1 cellular context compared by ENCODE assay signal in the genomic region with DNA sequence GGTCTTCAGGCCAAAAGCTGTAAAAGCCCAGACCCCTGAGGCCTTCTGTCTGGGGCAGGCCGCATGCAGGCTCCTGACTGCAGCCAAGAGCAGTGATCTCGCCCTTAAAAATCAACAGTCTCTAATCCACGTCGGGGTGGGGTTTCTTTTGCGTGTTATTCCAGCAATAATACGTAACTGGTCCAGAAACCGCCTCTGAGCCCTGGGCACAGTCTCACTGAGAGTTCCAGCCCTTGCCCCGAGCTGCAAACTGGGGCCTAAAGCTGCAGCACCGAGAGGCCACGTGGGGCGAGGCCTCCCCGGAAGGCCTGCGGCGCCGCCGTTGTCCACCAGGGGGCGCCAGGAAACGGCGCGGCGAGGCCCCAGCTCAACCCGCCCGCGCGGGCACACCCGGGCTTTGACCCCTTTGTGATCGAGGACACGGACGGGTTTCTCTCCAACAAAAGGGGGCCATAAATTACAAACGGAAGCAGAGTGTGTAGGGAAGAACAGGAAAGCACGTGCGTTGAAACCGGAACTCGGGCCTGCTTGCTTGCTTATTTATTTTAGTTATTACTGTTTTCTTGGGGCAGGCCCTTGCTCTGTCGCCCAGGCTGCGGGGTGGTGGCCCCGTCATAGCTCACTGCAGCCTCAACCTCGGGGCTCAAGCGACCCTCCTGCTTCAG.
TF ChIP-seq lines count a peak whose summit lies in the region.

No MANE protein-coding gene starts in this region.

TF ChIP-seq in GM12878, 131 proteins besides CTCF, POLR2A, EP300 and RAD21 (continued from another document and continues in another):
- TF ChIP-seq, protein P1, sequence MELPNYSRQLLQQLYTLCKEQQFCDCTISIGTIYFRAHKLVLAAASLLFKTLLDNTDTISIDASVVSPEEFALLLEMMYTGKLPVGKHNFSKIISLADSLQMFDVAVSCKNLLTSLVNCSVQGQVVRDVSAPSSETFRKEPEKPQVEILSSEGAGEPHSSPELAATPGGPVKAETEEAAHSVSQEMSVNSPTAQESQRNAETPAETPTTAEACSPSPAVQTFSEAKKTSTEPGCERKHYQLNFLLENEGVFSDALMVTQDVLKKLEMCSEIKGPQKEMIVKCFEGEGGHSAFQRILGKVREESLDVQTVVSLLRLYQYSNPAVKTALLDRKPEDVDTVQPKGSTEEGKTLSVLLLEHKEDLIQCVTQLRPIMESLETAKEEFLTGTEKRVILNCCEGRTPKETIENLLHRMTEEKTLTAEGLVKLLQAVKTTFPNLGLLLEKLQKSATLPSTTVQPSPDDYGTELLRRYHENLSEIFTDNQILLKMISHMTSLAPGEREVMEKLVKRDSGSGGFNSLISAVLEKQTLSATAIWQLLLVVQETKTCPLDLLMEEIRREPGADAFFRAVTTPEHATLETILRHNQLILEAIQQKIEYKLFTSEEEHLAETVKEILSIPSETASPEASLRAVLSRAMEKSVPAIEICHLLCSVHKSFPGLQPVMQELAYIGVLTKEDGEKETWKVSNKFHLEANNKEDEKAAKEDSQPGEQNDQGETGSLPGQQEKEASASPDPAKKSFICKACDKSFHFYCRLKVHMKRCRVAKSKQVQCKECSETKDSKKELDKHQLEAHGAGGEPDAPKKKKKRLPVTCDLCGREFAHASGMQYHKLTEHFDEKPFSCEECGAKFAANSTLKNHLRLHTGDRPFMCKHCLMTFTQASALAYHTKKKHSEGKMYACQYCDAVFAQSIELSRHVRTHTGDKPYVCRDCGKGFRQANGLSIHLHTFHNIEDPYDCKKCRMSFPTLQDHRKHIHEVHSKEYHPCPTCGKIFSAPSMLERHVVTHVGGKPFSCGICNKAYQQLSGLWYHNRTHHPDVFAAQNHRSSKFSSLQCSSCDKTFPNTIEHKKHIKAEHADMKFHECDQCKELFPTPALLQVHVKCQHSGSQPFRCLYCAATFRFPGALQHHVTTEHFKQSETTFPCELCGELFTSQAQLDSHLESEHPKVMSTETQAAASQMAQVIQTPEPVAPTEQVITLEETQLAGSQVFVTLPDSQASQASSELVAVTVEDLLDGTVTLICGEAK (IDR thresholded peaks at IDR 0.05; ENCODE audit: borderline replicate concordance) = peak; percentile 57; the same call in 1 of the 2 replicates
- TF ChIP-seq ZNF217 (IDR thresholded peaks at IDR 0.05) = no peak
- TF ChIP-seq EGR1 (IDR thresholded peaks at IDR 0.05; ENCODE audit: borderline replicate concordance in 1 of 2, low read depth in 2 of 2, low read length in 2 of 2) = no peak
- TF ChIP-seq, protein P2, sequence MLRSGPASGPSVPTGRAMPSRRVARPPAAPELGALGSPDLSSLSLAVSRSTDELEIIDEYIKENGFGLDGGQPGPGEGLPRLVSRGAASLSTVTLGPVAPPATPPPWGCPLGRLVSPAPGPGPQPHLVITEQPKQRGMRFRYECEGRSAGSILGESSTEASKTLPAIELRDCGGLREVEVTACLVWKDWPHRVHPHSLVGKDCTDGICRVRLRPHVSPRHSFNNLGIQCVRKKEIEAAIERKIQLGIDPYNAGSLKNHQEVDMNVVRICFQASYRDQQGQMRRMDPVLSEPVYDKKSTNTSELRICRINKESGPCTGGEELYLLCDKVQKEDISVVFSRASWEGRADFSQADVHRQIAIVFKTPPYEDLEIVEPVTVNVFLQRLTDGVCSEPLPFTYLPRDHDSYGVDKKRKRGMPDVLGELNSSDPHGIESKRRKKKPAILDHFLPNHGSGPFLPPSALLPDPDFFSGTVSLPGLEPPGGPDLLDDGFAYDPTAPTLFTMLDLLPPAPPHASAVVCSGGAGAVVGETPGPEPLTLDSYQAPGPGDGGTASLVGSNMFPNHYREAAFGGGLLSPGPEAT (IDR thresholded peaks at IDR 0.05; ENCODE audit: low read depth) = no peak
- no peak for TF ChIP-seq POLR2AphosphoS2 (IDR thresholded peaks at IDR 0.05; ENCODE audit: low read depth, low read length)
- TF ChIP-seq STAT1 (conservative IDR thresholded peaks at IDR 0.05) = no peak; the same call in 1 of the 2 replicates
- no peak for TF ChIP-seq ZSCAN29 (IDR thresholded peaks at IDR 0.05)
- TF ChIP-seq, protein P3, sequence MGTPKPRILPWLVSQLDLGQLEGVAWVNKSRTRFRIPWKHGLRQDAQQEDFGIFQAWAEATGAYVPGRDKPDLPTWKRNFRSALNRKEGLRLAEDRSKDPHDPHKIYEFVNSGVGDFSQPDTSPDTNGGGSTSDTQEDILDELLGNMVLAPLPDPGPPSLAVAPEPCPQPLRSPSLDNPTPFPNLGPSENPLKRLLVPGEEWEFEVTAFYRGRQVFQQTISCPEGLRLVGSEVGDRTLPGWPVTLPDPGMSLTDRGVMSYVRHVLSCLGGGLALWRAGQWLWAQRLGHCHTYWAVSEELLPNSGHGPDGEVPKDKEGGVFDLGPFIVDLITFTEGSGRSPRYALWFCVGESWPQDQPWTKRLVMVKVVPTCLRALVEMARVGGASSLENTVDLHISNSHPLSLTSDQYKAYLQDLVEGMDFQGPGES (IDR thresholded peaks at IDR 0.05) = no peak
- TF ChIP-seq ASH2L (IDR thresholded peaks at IDR 0.05; ENCODE audit: borderline replicate concordance, low read depth) = no peak
- TF ChIP-seq ZNF274 (IDR thresholded peaks at IDR 0.05; ENCODE audit: insufficient read depth, insufficient read length) = no peak
- TF ChIP-seq ZZZ3 (IDR thresholded peaks at IDR 0.05; ENCODE audit: control insufficient read depth, insufficient read length, low read depth) = no peak
- TF ChIP-seq, protein P4, sequence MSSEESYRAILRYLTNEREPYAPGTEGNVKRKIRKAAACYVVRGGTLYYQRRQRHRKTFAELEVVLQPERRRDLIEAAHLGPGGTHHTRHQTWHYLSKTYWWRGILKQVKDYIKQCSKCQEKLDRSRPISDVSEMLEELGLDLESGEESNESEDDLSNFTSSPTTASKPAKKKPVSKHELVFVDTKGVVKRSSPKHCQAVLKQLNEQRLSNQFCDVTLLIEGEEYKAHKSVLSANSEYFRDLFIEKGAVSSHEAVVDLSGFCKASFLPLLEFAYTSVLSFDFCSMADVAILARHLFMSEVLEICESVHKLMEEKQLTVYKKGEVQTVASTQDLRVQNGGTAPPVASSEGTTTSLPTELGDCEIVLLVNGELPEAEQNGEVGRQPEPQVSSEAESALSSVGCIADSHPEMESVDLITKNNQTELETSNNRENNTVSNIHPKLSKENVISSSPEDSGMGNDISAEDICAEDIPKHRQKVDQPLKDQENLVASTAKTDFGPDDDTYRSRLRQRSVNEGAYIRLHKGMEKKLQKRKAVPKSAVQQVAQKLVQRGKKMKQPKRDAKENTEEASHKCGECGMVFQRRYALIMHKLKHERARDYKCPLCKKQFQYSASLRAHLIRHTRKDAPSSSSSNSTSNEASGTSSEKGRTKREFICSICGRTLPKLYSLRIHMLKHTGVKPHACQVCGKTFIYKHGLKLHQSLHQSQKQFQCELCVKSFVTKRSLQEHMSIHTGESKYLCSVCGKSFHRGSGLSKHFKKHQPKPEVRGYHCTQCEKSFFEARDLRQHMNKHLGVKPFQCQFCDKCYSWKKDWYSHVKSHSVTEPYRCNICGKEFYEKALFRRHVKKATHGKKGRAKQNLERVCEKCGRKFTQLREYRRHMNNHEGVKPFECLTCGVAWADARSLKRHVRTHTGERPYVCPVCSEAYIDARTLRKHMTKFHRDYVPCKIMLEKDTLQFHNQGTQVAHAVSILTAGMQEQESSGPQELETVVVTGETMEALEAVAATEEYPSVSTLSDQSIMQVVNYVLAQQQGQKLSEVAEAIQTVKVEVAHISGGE (CRISPR knock-in tag; IDR thresholded peaks at IDR 0.05) = no peak
- TF ChIP-seq NR2F1 (conservative IDR thresholded peaks at IDR 0.05) = peak; percentile 85
- TF ChIP-seq POU2F2 (IDR thresholded peaks at IDR 0.05; ENCODE audit: borderline replicate concordance, low read depth, low read length) = peak; percentile 75; the same call in 1 of the 3 replicates
- peak; percentile 78; the same call in 1 of the 2 replicates for TF ChIP-seq RAD51 (IDR thresholded peaks at IDR 0.05)
- no peak for TF ChIP-seq PML (IDR thresholded peaks at IDR 0.05; ENCODE audit: low read length)
- TF ChIP-seq HDGF (IDR thresholded peaks at IDR 0.05) = no peak
- TF ChIP-seq RELA (IDR thresholded peaks at IDR 0.05; ENCODE audit: borderline replicate concordance, partially characterized antibody) = peak; percentile 72
- no peak for TF ChIP-seq KDM1A (IDR thresholded peaks at IDR 0.05; ENCODE audit: borderline replicate concordance)
- no peak for TF ChIP-seq RBBP5 (conservative IDR thresholded peaks at IDR 0.05)
- no peak for TF ChIP-seq CHD2 (IDR thresholded peaks at IDR 0.05; ENCODE audit: borderline replicate concordance, low read depth, low read length)
- peak; percentile 14 to 38; a peak in 2 of 4 replicates for TF ChIP-seq IKZF2 (IDR thresholded peaks at IDR 0.05)
- no peak for TF ChIP-seq TARDBP (IDR thresholded peaks at IDR 0.05; ENCODE audit: borderline replicate concordance)
- TF ChIP-seq TBL1XR1 (IDR thresholded peaks at IDR 0.05; ENCODE audit: low read depth, low read length) = no peak
- no peak for TF ChIP-seq IRF4 (IDR thresholded peaks at IDR 0.05; ENCODE audit: low read depth, low read length)
- TF ChIP-seq, protein P5, sequence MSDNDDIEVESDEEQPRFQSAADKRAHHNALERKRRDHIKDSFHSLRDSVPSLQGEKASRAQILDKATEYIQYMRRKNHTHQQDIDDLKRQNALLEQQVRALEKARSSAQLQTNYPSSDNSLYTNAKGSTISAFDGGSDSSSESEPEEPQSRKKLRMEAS (IDR thresholded peaks at IDR 0.05; ENCODE audit: low read depth, low read length) = peak; percentile 93
- no peak for TF ChIP-seq CREB1 (IDR thresholded peaks at IDR 0.05; ENCODE audit: low read depth)
- TF ChIP-seq RUNX3 (IDR thresholded peaks at IDR 0.05; ENCODE audit: low read length) = no peak
- TF ChIP-seq, protein P6, sequence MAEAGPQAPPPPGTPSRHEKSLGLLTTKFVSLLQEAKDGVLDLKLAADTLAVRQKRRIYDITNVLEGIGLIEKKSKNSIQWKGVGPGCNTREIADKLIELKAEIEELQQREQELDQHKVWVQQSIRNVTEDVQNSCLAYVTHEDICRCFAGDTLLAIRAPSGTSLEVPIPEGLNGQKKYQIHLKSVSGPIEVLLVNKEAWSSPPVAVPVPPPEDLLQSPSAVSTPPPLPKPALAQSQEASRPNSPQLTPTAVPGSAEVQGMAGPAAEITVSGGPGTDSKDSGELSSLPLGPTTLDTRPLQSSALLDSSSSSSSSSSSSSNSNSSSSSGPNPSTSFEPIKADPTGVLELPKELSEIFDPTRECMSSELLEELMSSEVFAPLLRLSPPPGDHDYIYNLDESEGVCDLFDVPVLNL (IDR thresholded peaks at IDR 0.05; ENCODE audit: low read depth, low read length) = no peak
- TF ChIP-seq, protein P7, sequence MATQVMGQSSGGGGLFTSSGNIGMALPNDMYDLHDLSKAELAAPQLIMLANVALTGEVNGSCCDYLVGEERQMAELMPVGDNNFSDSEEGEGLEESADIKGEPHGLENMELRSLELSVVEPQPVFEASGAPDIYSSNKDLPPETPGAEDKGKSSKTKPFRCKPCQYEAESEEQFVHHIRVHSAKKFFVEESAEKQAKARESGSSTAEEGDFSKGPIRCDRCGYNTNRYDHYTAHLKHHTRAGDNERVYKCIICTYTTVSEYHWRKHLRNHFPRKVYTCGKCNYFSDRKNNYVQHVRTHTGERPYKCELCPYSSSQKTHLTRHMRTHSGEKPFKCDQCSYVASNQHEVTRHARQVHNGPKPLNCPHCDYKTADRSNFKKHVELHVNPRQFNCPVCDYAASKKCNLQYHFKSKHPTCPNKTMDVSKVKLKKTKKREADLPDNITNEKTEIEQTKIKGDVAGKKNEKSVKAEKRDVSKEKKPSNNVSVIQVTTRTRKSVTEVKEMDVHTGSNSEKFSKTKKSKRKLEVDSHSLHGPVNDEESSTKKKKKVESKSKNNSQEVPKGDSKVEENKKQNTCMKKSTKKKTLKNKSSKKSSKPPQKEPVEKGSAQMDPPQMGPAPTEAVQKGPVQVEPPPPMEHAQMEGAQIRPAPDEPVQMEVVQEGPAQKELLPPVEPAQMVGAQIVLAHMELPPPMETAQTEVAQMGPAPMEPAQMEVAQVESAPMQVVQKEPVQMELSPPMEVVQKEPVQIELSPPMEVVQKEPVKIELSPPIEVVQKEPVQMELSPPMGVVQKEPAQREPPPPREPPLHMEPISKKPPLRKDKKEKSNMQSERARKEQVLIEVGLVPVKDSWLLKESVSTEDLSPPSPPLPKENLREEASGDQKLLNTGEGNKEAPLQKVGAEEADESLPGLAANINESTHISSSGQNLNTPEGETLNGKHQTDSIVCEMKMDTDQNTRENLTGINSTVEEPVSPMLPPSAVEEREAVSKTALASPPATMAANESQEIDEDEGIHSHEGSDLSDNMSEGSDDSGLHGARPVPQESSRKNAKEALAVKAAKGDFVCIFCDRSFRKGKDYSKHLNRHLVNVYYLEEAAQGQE (IDR thresholded peaks at IDR 0.05; ENCODE audit: low read depth, low read length) = no peak
- TF ChIP-seq ZBED1 (IDR thresholded peaks at IDR 0.05; ENCODE audit: borderline replicate concordance) = no peak
- TF ChIP-seq JUND (IDR thresholded peaks at IDR 0.05; ENCODE audit: low read depth, low read length) = no peak
- TF ChIP-seq, protein P8, sequence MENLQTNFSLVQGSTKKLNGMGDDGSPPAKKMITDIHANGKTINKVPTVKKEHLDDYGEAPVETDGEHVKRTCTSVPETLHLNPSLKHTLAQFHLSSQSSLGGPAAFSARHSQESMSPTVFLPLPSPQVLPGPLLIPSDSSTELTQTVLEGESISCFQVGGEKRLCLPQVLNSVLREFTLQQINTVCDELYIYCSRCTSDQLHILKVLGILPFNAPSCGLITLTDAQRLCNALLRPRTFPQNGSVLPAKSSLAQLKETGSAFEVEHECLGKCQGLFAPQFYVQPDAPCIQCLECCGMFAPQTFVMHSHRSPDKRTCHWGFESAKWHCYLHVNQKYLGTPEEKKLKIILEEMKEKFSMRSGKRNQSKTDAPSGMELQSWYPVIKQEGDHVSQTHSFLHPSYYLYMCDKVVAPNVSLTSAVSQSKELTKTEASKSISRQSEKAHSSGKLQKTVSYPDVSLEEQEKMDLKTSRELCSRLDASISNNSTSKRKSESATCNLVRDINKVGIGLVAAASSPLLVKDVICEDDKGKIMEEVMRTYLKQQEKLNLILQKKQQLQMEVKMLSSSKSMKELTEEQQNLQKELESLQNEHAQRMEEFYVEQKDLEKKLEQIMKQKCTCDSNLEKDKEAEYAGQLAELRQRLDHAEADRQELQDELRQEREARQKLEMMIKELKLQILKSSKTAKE (IDR thresholded peaks at IDR 0.05; ENCODE audit: low read depth, poor library complexity, severe bottlenecking) = no peak
- TF ChIP-seq, protein P9, sequence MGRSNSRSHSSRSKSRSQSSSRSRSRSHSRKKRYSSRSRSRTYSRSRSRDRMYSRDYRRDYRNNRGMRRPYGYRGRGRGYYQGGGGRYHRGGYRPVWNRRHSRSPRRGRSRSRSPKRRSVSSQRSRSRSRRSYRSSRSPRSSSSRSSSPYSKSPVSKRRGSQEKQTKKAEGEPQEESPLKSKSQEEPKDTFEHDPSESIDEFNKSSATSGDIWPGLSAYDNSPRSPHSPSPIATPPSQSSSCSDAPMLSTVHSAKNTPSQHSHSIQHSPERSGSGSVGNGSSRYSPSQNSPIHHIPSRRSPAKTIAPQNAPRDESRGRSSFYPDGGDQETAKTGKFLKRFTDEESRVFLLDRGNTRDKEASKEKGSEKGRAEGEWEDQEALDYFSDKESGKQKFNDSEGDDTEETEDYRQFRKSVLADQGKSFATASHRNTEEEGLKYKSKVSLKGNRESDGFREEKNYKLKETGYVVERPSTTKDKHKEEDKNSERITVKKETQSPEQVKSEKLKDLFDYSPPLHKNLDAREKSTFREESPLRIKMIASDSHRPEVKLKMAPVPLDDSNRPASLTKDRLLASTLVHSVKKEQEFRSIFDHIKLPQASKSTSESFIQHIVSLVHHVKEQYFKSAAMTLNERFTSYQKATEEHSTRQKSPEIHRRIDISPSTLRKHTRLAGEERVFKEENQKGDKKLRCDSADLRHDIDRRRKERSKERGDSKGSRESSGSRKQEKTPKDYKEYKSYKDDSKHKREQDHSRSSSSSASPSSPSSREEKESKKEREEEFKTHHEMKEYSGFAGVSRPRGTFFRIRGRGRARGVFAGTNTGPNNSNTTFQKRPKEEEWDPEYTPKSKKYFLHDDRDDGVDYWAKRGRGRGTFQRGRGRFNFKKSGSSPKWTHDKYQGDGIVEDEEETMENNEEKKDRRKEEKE (IDR thresholded peaks at IDR 0.05) = no peak
